ENCODE assay signal across 20 cellular contexts in the genomic region with DNA sequence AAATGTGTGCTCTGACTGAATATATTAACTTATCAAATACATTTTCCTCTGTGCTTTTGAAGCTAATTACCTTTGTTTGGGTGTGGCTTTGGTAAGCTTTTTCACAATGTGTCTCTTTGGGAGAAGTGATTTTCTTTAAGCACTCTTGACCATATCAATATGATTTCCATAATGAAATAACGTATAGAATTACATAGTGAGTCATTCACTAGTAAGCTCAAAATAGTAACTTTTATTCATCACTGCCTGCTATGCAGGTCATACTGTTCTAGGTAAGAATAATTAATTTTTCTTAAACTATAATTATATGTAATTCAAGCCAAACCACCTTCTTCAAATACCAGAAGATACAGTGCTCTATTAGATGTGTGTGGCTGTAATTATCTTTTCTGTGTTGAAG.
"Had no signal": no experiment of that assay in that cellular context is flagged by ENCODE, and none has a peak within 500 bp of the region (broad histone marks: within the 10 kb centered on the region; RNA-seq: fewer than 3 reads in every experiment).

No MANE protein-coding gene starts in this region.

- H3K27ac ChIP-seq: SJCRH30 had no signal

- H3K27me3 ChIP-seq: MG63, SJCRH30 had no signal

- FAIRE-seq: RCC 7860 had no signal

- DNase-seq: Karpas-422, KBM-7, MG63, NCI-H1092, NCI-H1436 treated with DMSO at 0.1 percent for 48 hours, NCI-H1694, NCI-H187 treated with DMSO at 0.1 percent for 48 hours, NCI-H2029 treated with DMSO at 0.1 percent for 48 hours, NCI-H2107, NCI-H2171 treated with DMSO at 0.1 percent for 48 hours, NCI-H345, NCI-H446 treated with DMSO at 0.1 percent for 48 hours, NCI-H510A treated with DMSO at 0.1 percent for 48 hours, NCI-H526, NCI-H774, RPMI8226, SHP77 treated with DMSO at 0.1 percent for 48 hours, SJCRH30, T-helper 1 cell had no signal

- H3K4me3 ChIP-seq: MG63, SJCRH30 had no signal

- H3K36me3 ChIP-seq: MG63, SJCRH30 had no signal

- H3K9me3 ChIP-seq: MG63, SJCRH30 had no signal

- H3K4me1 ChIP-seq: SJCRH30 had no signal
